ENCODE assay signal across 9 cellular contexts in the genomic region with DNA sequence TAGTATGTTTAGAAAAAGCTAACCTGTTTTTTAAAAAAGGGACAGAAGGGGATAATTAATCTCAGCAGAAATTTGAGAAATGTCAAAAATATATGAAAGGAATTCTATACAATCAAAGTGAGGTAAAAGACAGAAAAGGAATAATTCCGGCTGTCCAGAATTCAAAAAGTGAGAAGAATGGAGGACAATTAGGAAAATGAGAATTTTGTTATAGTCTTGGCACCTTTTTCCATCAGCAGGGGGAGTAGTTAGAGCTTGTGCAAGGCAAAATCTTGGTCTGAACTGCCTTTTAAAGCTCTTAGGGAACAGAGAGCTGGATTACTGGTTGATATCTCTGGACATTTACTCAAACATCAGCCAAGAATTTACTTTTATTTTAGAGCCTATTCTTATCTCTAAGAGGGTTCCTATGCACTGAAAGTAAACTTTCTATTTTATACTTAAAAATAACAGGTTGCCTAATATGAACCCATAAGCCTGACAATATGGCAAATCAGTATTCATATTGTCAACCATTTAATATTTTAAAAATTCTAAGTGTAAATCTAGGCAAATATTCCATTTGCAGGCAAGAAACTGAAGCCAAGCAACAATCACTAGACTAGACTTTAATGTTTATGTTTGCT.
DNase-seq lines count a peak whose midpoint lies in the region; ATAC-seq and TF ChIP-seq lines count a peak whose summit lies in the region.
"Had no signal": no experiment of that assay in that cellular context is flagged by ENCODE, and none has a peak within 500 bp of the region (broad histone marks: within the 10 kb centered on the region; RNA-seq: fewer than 3 reads in every experiment).

No MANE protein-coding gene starts in this region.

- intact Hi-C loops in dorsolateral prefrontal cortex (cut with DNase I), result loop anchor here in 1 of 2 donors (10.0 kb wide), 1 partner anchor 579 kb away; no protein-coding TSS in a partner anchor

- H3K27ac ChIP-seq in dorsolateral prefrontal cortex (peak overlapping the region in 16 of 59 donors; percentile 1 to 63 (median 22)), osteoblast (ENCODE audit: low read depth, low read length) (no peak overlapping the region)
- H3K27ac ChIP-seq: BLaER1 had no signal

- no peak overlapping the region for H3K4me2 ChIP-seq in osteoblast (ENCODE audit: insufficient read depth, low read length)
- H3K4me2 ChIP-seq: BLaER1 had no signal

- no peak overlapping the region for H3K4me3 ChIP-seq in dorsolateral prefrontal cortex
- H3K4me3 ChIP-seq in osteoblast (ENCODE audit: insufficient read depth, low read length), result no peak overlapping the region
- H3K4me3 ChIP-seq: BLaER1 had no signal

- no peaks in the 10 kb centered on the region for H3K9me3 ChIP-seq in osteoblast (ENCODE audit: low read depth, low read length)
- H3K9me3 ChIP-seq: BLaER1 had no signal

- peak in 2 of 3 experiments; percentile 1 to 31 for DNase-seq in NCI-H1417 (lab: John Stamatoyannopoulos, UW)
- DNase-seq in NCI-H1417 treated with DMSO at 0.1 percent for 48 hours (lab: John Stamatoyannopoulos, UW), result no peak
- DNase-seq in NCI-H2227 treated with DMSO at 0.1 percent for 48 hours (lab: John Stamatoyannopoulos, UW), result peak; percentile 21
- DNase-seq in dorsolateral prefrontal cortex, result no peak
- DNase-seq in osteoblast (ENCODE audit: insufficient read length, low spot score, missing footprints), result peak; percentile 39
- DNase-seq in occipital lobe (lab: John Stamatoyannopoulos, UW), result no peak

- H3K79me2 ChIP-seq in osteoblast (ENCODE audit: insufficient read depth, low read length), result no peaks in the 10 kb centered on the region

- H3K36me3 ChIP-seq in osteoblast (ENCODE audit: insufficient read depth, low read length), result no peaks in the 10 kb centered on the region
- H3K36me3 ChIP-seq: BLaER1 had no signal

- H2AFZ ChIP-seq in osteoblast (ENCODE audit: low read length), result no peak overlapping the region

- H3K4me1 ChIP-seq in osteoblast (ENCODE audit: insufficient read depth, low read length), result peaks cover 2% of the 10 kb centered on the region
- H3K4me1 ChIP-seq: BLaER1 had no signal

- H4K20me1 ChIP-seq in osteoblast (ENCODE audit: insufficient read depth, low read length), result no peaks in the 10 kb centered on the region
- H4K20me1 ChIP-seq: BLaER1 had no signal

- ATAC-seq in HG03439 (IDR thresholded peaks at IDR 0.05; ENCODE audit: unreplicated experiment) (no peak), HG03457 (IDR thresholded peaks at IDR 0.05; ENCODE audit: unreplicated experiment) (no peak)

- H3K27me3 ChIP-seq in dorsolateral prefrontal cortex (no peaks in the 10 kb centered on the region), osteoblast (ENCODE audit: insufficient read depth, low read length) (no peaks in the 10 kb centered on the region)
- H3K27me3 ChIP-seq: BLaER1 had no signal

- TF ChIP-seq CTCF in dorsolateral prefrontal cortex (IDR thresholded peaks at IDR 0.05 in 54 of 56, conservative IDR thresholded peaks at IDR 0.05 in 2 of 56; ENCODE audit: low read depth in 1 of 56, partially characterized antibody in 56 of 56) (peak; percentile 24 to 81 (median 67)), osteoblast (IDR thresholded peaks at IDR 0.05; ENCODE audit: extremely low read depth, low read depth, low read length) (peak; percentile 66)

Comparison
In these comparisons a context has a peak if more than half of its experiments do, and no peak if none do; other contexts are left out.
1. DNase-seq: peak in NCI-H1417 (2 of 3), NCI-H2227 treated with DMSO at 0.1 percent for 48 hours (single experiment) and osteoblast (single experiment); none in NCI-H1417 treated with DMSO at 0.1 percent for 48 hours (single experiment), dorsolateral prefrontal cortex (0 of 10) and occipital lobe (single experiment).